ENCODE assay signal across 8 cellular contexts in genomic region chr19:40571005-40571318, GRCh38. TPM values are rescaled to one million over a fixed set of nuclear protein-coding genes. Genes with fewer than 3 reads are reported as not detected.
DNase-seq lines count a peak whose midpoint lies in the region; ATAC-seq and TF ChIP-seq lines count a peak whose summit lies in the region.

No MANE protein-coding gene starts in this region.

- H3K27ac Mint-ChIP-seq in T-helper 1 cell treated with Interleukin-12 subunit alpha and Interleukin-12 subunit beta and Interleukin-4 antibody, amounts not matched to agents 30 μg/mL and 1 μg/mL, for 36 hours = peak overlapping the region; percentile 83
- H3K27ac Mint-ChIP-seq in T-cell = peak overlapping the region; percentile 77 to 83
- H3K27ac Mint-ChIP-seq in stimulated activated naive CD8-positive, alpha-beta T cell treated with anti-CD3 and anti-CD28 coated beads, Interleukin-15, amount 100 ng/mL, for 72 hours = peak overlapping the region; percentile 45 to 83

- H3K4me3 Mint-ChIP-seq in T-helper 1 cell treated with Interleukin-12 subunit alpha and Interleukin-12 subunit beta and Interleukin-4 antibody, amounts not matched to agents 30 μg/mL and 1 μg/mL, for 36 hours = peak overlapping the region; percentile 76
- peak overlapping the region; percentile 47 to 69 (median 53) for H3K4me3 Mint-ChIP-seq in T-cell
- peak overlapping the region; percentile 71 to 86 for H3K4me3 Mint-ChIP-seq in stimulated activated naive CD8-positive, alpha-beta T cell treated with anti-CD3 and anti-CD28 coated beads, Interleukin-15, amount 100 ng/mL, for 72 hours

- TF ChIP-seq CTCF in fibroblast of pulmonary artery (IDR thresholded peaks at IDR 0.05; ENCODE audit: low read length, missing control alignments) = no peak

- H3K9me3 Mint-ChIP-seq in T-helper 1 cell treated with Interleukin-12 subunit alpha and Interleukin-12 subunit beta and Interleukin-4 antibody, amounts not matched to agents 30 μg/mL and 1 μg/mL, for 36 hours = peaks cover 4% of the 10 kb centered on the region
- H3K9me3 Mint-ChIP-seq in T-cell = no peaks in the 10 kb centered on the region
- H3K9me3 Mint-ChIP-seq in stimulated activated naive CD8-positive, alpha-beta T cell treated with anti-CD3 and anti-CD28 coated beads, Interleukin-15, amount 100 ng/mL, for 72 hours = peaks cover 0 to 4% of the 10 kb centered on the region in 2 donors

- CTCF ChIA-PET in T-cell (lab: Charles Lee) = interaction anchor here (0.5 to 2.0 kb wide), 15 partner anchors 8 to 1152 kb away, joined by 3 to 28 read pairs (median 5); partner anchors contain the start of genes C19orf47 (in 1 of the 2), LTBP4 (in 1 of the 2), PLD3 (in 1 of the 2) and RAB4B (in 1 of the 2)

- DNase-seq in T-helper 1 cell (no peak), T-cell (no peak), fibroblast of pulmonary artery (ENCODE audit: low read depth) (no peak), NCI-H226 (no peak), NCI-H1694 treated with DMSO at 0.1 percent for 48 hours (lab: John Stamatoyannopoulos, UW) (no peak)
- DNase-seq in stimulated activated naive CD8-positive, alpha-beta T cell treated with anti-CD3 and anti-CD28 coated beads, Interleukin-15, amount 100 ng/mL, for 72 hours = no peak

- ATAC-seq in T-cell (replicated peaks in 1 of 4) (no peak), GM21529 (IDR thresholded peaks at IDR 0.05; ENCODE audit: unreplicated experiment) (no peak)
- no peak for ATAC-seq in stimulated activated naive CD8-positive, alpha-beta T cell treated with anti-CD3 and anti-CD28 coated beads, Interleukin-15, amount 100 ng/mL, for 72 hours

- peaks cover 37% of the 10 kb centered on the region for H3K27me3 Mint-ChIP-seq in T-helper 1 cell treated with Interleukin-12 subunit alpha and Interleukin-12 subunit beta and Interleukin-4 antibody, amounts not matched to agents 30 μg/mL and 1 μg/mL, for 36 hours (ENCODE audit: low read depth)
- peaks cover 0 to 19% of the 10 kb centered on the region in 2 donors for H3K27me3 Mint-ChIP-seq in T-cell
- H3K27me3 Mint-ChIP-seq in stimulated activated naive CD8-positive, alpha-beta T cell treated with anti-CD3 and anti-CD28 coated beads, Interleukin-15, amount 100 ng/mL, for 72 hours = peaks cover 43% of the 10 kb centered on the region

- H3K4me1 Mint-ChIP-seq in T-helper 1 cell treated with Interleukin-12 subunit alpha and Interleukin-12 subunit beta and Interleukin-4 antibody, amounts not matched to agents 30 μg/mL and 1 μg/mL, for 36 hours (ENCODE audit: low read depth) = peaks cover 11% of the 10 kb centered on the region
- peaks cover 14 to 24% (median 16%) of the 10 kb centered on the region in 3 donors for H3K4me1 Mint-ChIP-seq in T-cell
- H3K4me1 Mint-ChIP-seq in stimulated activated naive CD8-positive, alpha-beta T cell treated with anti-CD3 and anti-CD28 coated beads, Interleukin-15, amount 100 ng/mL, for 72 hours = peaks cover 27% of the 10 kb centered on the region

- no peaks in the 10 kb centered on the region for H3K36me3 Mint-ChIP-seq in T-helper 1 cell treated with Interleukin-12 subunit alpha and Interleukin-12 subunit beta and Interleukin-4 antibody, amounts not matched to agents 30 μg/mL and 1 μg/mL, for 36 hours (ENCODE audit: low read depth)
- no peaks in the 10 kb centered on the region for H3K36me3 Mint-ChIP-seq in T-cell

- POLR2A ChIA-PET in T-cell (lab: Charles Lee) = interaction anchor here (0.5 to 0.6 kb wide), 3 partner anchors 35 to 570 kb away, joined by 3 to 4 read pairs (median 4); no protein-coding TSS in a partner anchor

- H3K4me3 ChIP-seq in fibroblast of pulmonary artery (replicated peaks; ENCODE audit: low read depth, low read length) = peak overlapping the region; percentile 7

RNA-seq across cellular contexts. Expression of gene SHKBP1, which starts 5.7 kb away (rescaled TPM):
- total RNA-seq in T-cell = 100 to 1,000 TPM; 117 to 153 (median 142) TPM

RNA-seq across cellular contexts. Expression of gene LTBP4, which starts 30.2 kb away (rescaled TPM):
- 100 to 1,000 TPM in 4 of 5 donors, 10 to 100 TPM in 1; 90.9 to 215 (median 160) TPM for total RNA-seq in T-cell
